Comparison of ENCODE assay signal across 24 cellular contexts in genomic region chr3:128933922-128934253, GRCh38. TPM values are rescaled to one million over a fixed set of nuclear protein-coding genes. Genes with fewer than 3 reads are reported as not detected.
DNase-seq lines count a peak whose midpoint lies in the region; ATAC-seq and TF ChIP-seq lines count a peak whose summit lies in the region.
"Had no signal": no experiment of that assay in that cellular context is flagged by ENCODE, and none has a peak within 500 bp of the region (broad histone marks: within the 10 kb centered on the region; RNA-seq: fewer than 3 reads in every experiment).

No MANE protein-coding gene starts in this region.

- no peaks in the 10 kb centered on the region for H3K79me2 ChIP-seq in osteoblast (ENCODE audit: insufficient read depth, low read length)

- ATAC-seq in heart left ventricle (no peak), esophagus mucosa (peak; percentile 5), sciatic nerve (no peak)

- H3K27ac ChIP-seq in right atrium auricular region (no peak overlapping the region), heart left ventricle (no peak overlapping the region), osteoblast (ENCODE audit: low read depth, low read length) (no peak overlapping the region)
- H3K27ac ChIP-seq: BLaER1, PC-9, SJSA1 had no signal

- H2AFZ ChIP-seq in osteoblast (ENCODE audit: low read length): no peak overlapping the region
- H2AFZ ChIP-seq: PC-9 had no signal

- H3K4me2 ChIP-seq in osteoblast (ENCODE audit: insufficient read depth, low read length): no peak overlapping the region
- H3K4me2 ChIP-seq: BLaER1, PC-9 had no signal

- H4K20me1 ChIP-seq in osteoblast (ENCODE audit: insufficient read depth, low read length): no peaks in the 10 kb centered on the region
- H4K20me1 ChIP-seq: BLaER1 had no signal

- no peaks in the 10 kb centered on the region for H3K36me3 ChIP-seq in right atrium auricular region
- H3K36me3 ChIP-seq in heart left ventricle: no peaks in the 10 kb centered on the region
- H3K36me3 ChIP-seq in osteoblast (ENCODE audit: insufficient read depth, low read length): no peaks in the 10 kb centered on the region
- H3K36me3 ChIP-seq: BLaER1, MG63, SJSA1 had no signal

- H3K27me3 Mint-ChIP-seq in chondrocyte (ENCODE audit: low read depth): peaks cover 27% of the 10 kb centered on the region
- peaks cover 4% of the 10 kb centered on the region for H3K27me3 Mint-ChIP-seq in activated CD4-positive, alpha-beta T cell treated with anti-CD3 and anti-CD28 coated beads, Interleukin-2, amount 10 ng/mL, durations not matched to agents 24 days and 14 days

- intact Hi-C loops in heart left ventricle (cut with DNase I) (no loop called here), sciatic nerve (cut with DNase I) (no loop called here)
- intact Hi-C loops in activated CD4-positive, alpha-beta T cell treated with anti-CD3 and anti-CD28 coated beads, Interleukin-2, amount 10 ng/mL, durations not matched to agents 24 days and 14 days (cut with micrococcal nuclease): no loop called here

- H3K4me1 ChIP-seq in right atrium auricular region: no peaks in the 10 kb centered on the region
- no peaks in the 10 kb centered on the region for H3K4me1 ChIP-seq in heart left ventricle
- no peaks in the 10 kb centered on the region for H3K4me1 ChIP-seq in osteoblast (ENCODE audit: insufficient read depth, low read length)
- H3K4me1 ChIP-seq: BLaER1, SJSA1 had no signal

- TF ChIP-seq POLR2A in heart left ventricle (IDR thresholded peaks at IDR 0.05): no peak

- H3K4me3 ChIP-seq in right atrium auricular region (no peak overlapping the region), heart left ventricle (no peak overlapping the region), osteoblast (ENCODE audit: insufficient read depth, low read length) (no peak overlapping the region)
- H3K4me3 ChIP-seq: BLaER1, K562, MG63, PC-9, SJSA1 had no signal

- H3K9me3 ChIP-seq in right atrium auricular region: peaks cover 0 to 6% of the 10 kb centered on the region in 2 donors
- peaks cover 0 to 8% (median 0%) of the 10 kb centered on the region in 12 donors for H3K9me3 ChIP-seq in heart left ventricle
- H3K9me3 ChIP-seq in osteoblast (ENCODE audit: low read depth, low read length): no peaks in the 10 kb centered on the region
- H3K9me3 ChIP-seq: MG63, SJSA1 had no signal

- DNase-seq in right atrium auricular region (ENCODE audit: low spot score) (peak; percentile 30), heart left ventricle (no peak), osteoblast (ENCODE audit: insufficient read length, low spot score, missing footprints) (peak; percentile 44), ureter (ENCODE audit: low spot score) (peak; percentile 17), sciatic nerve (ENCODE audit: low spot score) (no peak), chondrocyte (ENCODE audit: low spot score) (no peak)
- DNase-seq in activated CD4-positive, alpha-beta T cell treated with anti-CD3 and anti-CD28 coated beads, Interleukin-2, amount 10 ng/mL, durations not matched to agents 24 days and 14 days: no peak
- DNase-seq: CD4-positive, CD25-positive, alpha-beta regulatory T cell; DMS153; DND-41; MG63; NCI-H1105 treated with DMSO at 0.1 percent for 48 hours; NCI-H146; NCI-H2029; NCI-H446 treated with DMSO at 0.1 percent for 48 hours; NCI-H526; PC-9; Right ventricle myocardium superior; RPMI8226 had no signal

- H3K9me3 Mint-ChIP-seq in chondrocyte (ENCODE audit: low read depth): peaks cover 7% of the 10 kb centered on the region
- no peaks in the 10 kb centered on the region for H3K9me3 Mint-ChIP-seq in activated CD4-positive, alpha-beta T cell treated with anti-CD3 and anti-CD28 coated beads, Interleukin-2, amount 10 ng/mL, durations not matched to agents 24 days and 14 days
- H3K9me3 Mint-ChIP-seq: CD4-positive, CD25-positive, alpha-beta regulatory T cell had no signal

- H3K4me3 Mint-ChIP-seq in chondrocyte (ENCODE audit: unreplicated experiment): no peak overlapping the region
- H3K4me3 Mint-ChIP-seq in activated CD4-positive, alpha-beta T cell treated with anti-CD3 and anti-CD28 coated beads, Interleukin-2, amount 10 ng/mL, durations not matched to agents 24 days and 14 days: no peak overlapping the region
- H3K4me3 Mint-ChIP-seq: CD4-positive, CD25-positive, alpha-beta regulatory T cell had no signal

- H3K4me1 Mint-ChIP-seq in chondrocyte (ENCODE audit: low read depth): no peaks in the 10 kb centered on the region
- H3K4me1 Mint-ChIP-seq in activated CD4-positive, alpha-beta T cell treated with anti-CD3 and anti-CD28 coated beads, Interleukin-2, amount 10 ng/mL, durations not matched to agents 24 days and 14 days: no peaks in the 10 kb centered on the region
- H3K4me1 Mint-ChIP-seq: CD4-positive, CD25-positive, alpha-beta regulatory T cell had no signal

- H3K27me3 ChIP-seq in right atrium auricular region (no peaks in the 10 kb centered on the region), heart left ventricle (no peaks in the 10 kb centered on the region), osteoblast (ENCODE audit: insufficient read depth, low read length) (peaks cover 33% of the 10 kb centered on the region)
- H3K27me3 ChIP-seq: BLaER1, SJSA1 had no signal

- no peak overlapping the region for H3K27ac Mint-ChIP-seq in chondrocyte (ENCODE audit: unreplicated experiment)
- H3K27ac Mint-ChIP-seq in activated CD4-positive, alpha-beta T cell treated with anti-CD3 and anti-CD28 coated beads, Interleukin-2, amount 10 ng/mL, durations not matched to agents 24 days and 14 days: no peak overlapping the region

- 82 to 94% (median 91%) methylated on average over 2 of the region's 2 CpGs for WGBS in heart left ventricle, 4 donors

- no peaks in the 10 kb centered on the region for H3K36me3 Mint-ChIP-seq in chondrocyte (ENCODE audit: low read depth)
- H3K36me3 Mint-ChIP-seq in activated CD4-positive, alpha-beta T cell treated with anti-CD3 and anti-CD28 coated beads, Interleukin-2, amount 10 ng/mL, durations not matched to agents 24 days and 14 days (ENCODE audit: low read depth): no peaks in the 10 kb centered on the region
- H3K36me3 Mint-ChIP-seq: CD4-positive, CD25-positive, alpha-beta regulatory T cell had no signal

- TF ChIP-seq CTCF in right atrium auricular region (IDR thresholded peaks at IDR 0.05) (no peak), heart left ventricle (IDR thresholded peaks at IDR 0.05) (no peak), osteoblast (IDR thresholded peaks at IDR 0.05; ENCODE audit: extremely low read depth, low read depth, low read length) (no peak), chondrocyte (IDR thresholded peaks at IDR 0.05) (no peak)

RNA-seq across cellular contexts. Expression of gene ACAD9, which starts 54.5 kb away (rescaled TPM):
- 10 to 100 TPM; 27.6 to 34.3 TPM for total RNA-seq in right atrium auricular region
- 10 to 100 TPM; 29.9 to 44.9 (median 36.7) TPM for total RNA-seq in heart left ventricle
- polyA plus RNA-seq in heart left ventricle: 10 to 100 TPM; 24.6 to 25.8 TPM
- 34.7 TPM for total RNA-seq in esophagus mucosa
- 34.7 and 37.4 TPM in 2 replicates for total RNA-seq in osteoblast
- 76.0 TPM for total RNA-seq in ureter
- 54.0 TPM for total RNA-seq in sciatic nerve
- 33.3 to 45.7 TPM (median 33.9 TPM) in 3 replicates for total RNA-seq in chondrocyte
- 68.5 and 69.2 TPM in 2 replicates for total RNA-seq in activated CD4-positive, alpha-beta T cell treated with anti-CD3 and anti-CD28 coated beads, Interleukin-2, amount 10 ng/mL, durations not matched to agents 24 days and 14 days

RNA-seq across cellular contexts. Expression of gene CFAP92, which starts 60.0 kb away (rescaled TPM):
- total RNA-seq in right atrium auricular region (not detected), heart left ventricle (1 to 10 TPM in 1 of 9 donors, under 1 TPM in 5, not detected in 3; 0.12 to 1.8 (median 0.47) TPM), esophagus mucosa (0.80 TPM), osteoblast (not detected in 2 replicates), ureter (2.1 TPM), sciatic nerve (1.2 TPM), chondrocyte (not detected in 3 replicates)
- under 1 TPM; 0.17 to 0.23 TPM for polyA plus RNA-seq in heart left ventricle
- 0.17 TPM in 1 of 2 replicates, not detected in the other for total RNA-seq in activated CD4-positive, alpha-beta T cell treated with anti-CD3 and anti-CD28 coated beads, Interleukin-2, amount 10 ng/mL, durations not matched to agents 24 days and 14 days
- total RNA-seq: CD4-positive, CD25-positive, alpha-beta regulatory T cell; LHCN-M2; Right ventricle myocardium superior had no signal

Comparison
In these comparisons a context has a peak if more than half of its experiments do, and no peak if none do; other contexts are left out.
1. DNase-seq: peak in right atrium auricular region (single experiment), osteoblast (single experiment) and ureter (single experiment); none in heart left ventricle (0 of 5), sciatic nerve (single experiment), chondrocyte (single experiment) and activated CD4-positive, alpha-beta T cell treated with anti-CD3 and anti-CD28 coated beads, Interleukin-2, amount 10 ng/mL, durations not matched to agents 24 days and 14 days (single experiment).